In the genomic region with DNA sequence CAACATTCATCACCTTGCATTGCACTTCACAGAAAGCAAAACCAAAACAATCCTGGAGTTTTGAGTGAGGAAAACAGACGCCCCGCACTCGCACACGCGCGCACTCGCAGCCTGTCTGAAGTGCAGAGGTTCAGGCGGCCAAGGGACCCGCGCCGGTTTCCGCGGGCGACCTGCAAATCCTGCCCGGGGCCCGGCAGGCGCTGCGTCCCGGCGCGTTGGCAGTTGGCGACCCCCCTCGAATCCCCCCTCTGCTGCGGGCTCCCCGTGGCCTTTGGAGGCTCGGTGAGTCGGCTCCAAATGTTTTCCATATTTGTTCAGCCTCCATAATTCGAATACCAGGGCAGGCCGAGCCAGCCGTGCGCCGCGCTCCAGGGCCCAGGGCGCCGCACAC, we compare ENCODE assay signal across 8 cellular contexts. TPM values are rescaled to one million over a fixed set of nuclear protein-coding genes. Genes with fewer than 3 reads are reported as not detected.
A peak's percentile ranks its signal among the peaks of the same experiment; 100 is the strongest.
DNase-seq lines count a peak whose midpoint lies in the region; ATAC-seq and TF ChIP-seq lines count a peak whose summit lies in the region.

A gene with protein sequence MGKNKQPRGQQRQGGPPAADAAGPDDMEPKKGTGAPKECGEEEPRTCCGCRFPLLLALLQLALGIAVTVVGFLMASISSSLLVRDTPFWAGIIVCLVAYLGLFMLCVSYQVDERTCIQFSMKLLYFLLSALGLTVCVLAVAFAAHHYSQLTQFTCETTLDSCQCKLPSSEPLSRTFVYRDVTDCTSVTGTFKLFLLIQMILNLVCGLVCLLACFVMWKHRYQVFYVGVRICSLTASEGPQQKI (plus strand): TSS at position 324 of the 391 bp plus-strand sequence. CDS start 100 bp downstream, outside the sequence.

- peak; percentile 69 for DNase-seq in ELR (ENCODE audit: low read depth)
- DNase-seq in HCEC 1CT = peak; percentile 37
- DNase-seq in SJSA1 (ENCODE audit: low read depth in 1 of 2, low spot score in 2 of 2) = peak; percentile 78
- DNase-seq in thoracic aorta (ENCODE audit: low spot score) = peak; percentile 15
- no peak for DNase-seq in A172 (ENCODE audit: low spot score)
- no peak for DNase-seq in GM13977 (ENCODE audit: low spot score)

- H3K4me1 ChIP-seq in SJSA1 (replicated peaks) = peaks cover 55% of the 10 kb centered on the region
- H3K4me1 ChIP-seq in esophagus (ENCODE audit: control insufficient read depth in 2 of 2, insufficient read depth in 2 of 2, low read length in 1 of 2) = peaks cover 0 to 5% of the 10 kb centered on the region in 2 donors
- H3K4me1 ChIP-seq in mesodermal cell (ENCODE audit: control insufficient read depth, insufficient read depth, low read length, poor library complexity, severe bottlenecking) = peaks cover 3% of the 10 kb centered on the region
- H3K4me1 ChIP-seq in thoracic aorta (ENCODE audit: control insufficient read depth in 1 of 2, low read depth in 2 of 2) = peaks cover 18 to 36% of the 10 kb centered on the region in 2 donors

- in situ Hi-C loops in GM13977 (cut with MboI; ENCODE audit: low pct_unique_long_range_greater_than_20kb, low sequenced_read_pairs, unreplicated experiment) = no loop called here

- H3K27ac ChIP-seq in SJSA1 (peak within 1 kb of the TSS; percentile 78), esophagus (ENCODE audit: low read depth in 2 of 2, low read length in 1 of 2) (peak within 1 kb of the TSS; percentile 72 to 77), mesodermal cell (ENCODE audit: low read depth, low read length, severe bottlenecking) (no peak within 1 kb of the TSS), thoracic aorta (peak within 1 kb of the TSS; percentile 91 to 94)

- H3K9me3 ChIP-seq in SJSA1 (replicated peaks) (no peaks in the 10 kb centered on the region), esophagus (ENCODE audit: control insufficient read depth in 2 of 2, insufficient read depth in 1 of 2, low read depth in 1 of 2, low read length in 1 of 2) (peaks cover 0 to under 1% of the 10 kb centered on the region in 2 donors), mesodermal cell (ENCODE audit: control insufficient read depth, low read length) (no peaks in the 10 kb centered on the region), thoracic aorta (no peaks in the 10 kb centered on the region)

- H3K4me3 ChIP-seq in SJSA1 (peak within 1 kb of the TSS; percentile 51), esophagus (ENCODE audit: low read depth in 1 of 2, low read length in 2 of 2) (peak within 1 kb of the TSS; percentile 63 to 69), mesodermal cell (ENCODE audit: extremely low read depth, insufficient read depth, low read length, poor library complexity, severe bottlenecking) (peak within 1 kb of the TSS; percentile 40), thoracic aorta (peak within 1 kb of the TSS; percentile 88)

- no peak for TF ChIP-seq CTCF in thoracic aorta (IDR thresholded peaks at IDR 0.05)
- TF ChIP-seq CTCF in GM13977 (IDR thresholded peaks at IDR 0.05; ENCODE audit: extremely low read depth, insufficient read depth, missing control alignments) = no peak

- H3K36me3 ChIP-seq in SJSA1 (no peaks in the 10 kb centered on the region), esophagus (ENCODE audit: control insufficient read depth in 2 of 2, insufficient read depth in 2 of 2, low read length in 1 of 2) (no peaks in the 10 kb centered on the region), mesodermal cell (ENCODE audit: control insufficient read depth, insufficient read depth, low read length) (no peaks in the 10 kb centered on the region), thoracic aorta (no peaks in the 10 kb centered on the region)

- 1 to 2% methylated on average over 35 of the region's 35 CpGs for WGBS in esophagus, 2 donors
- WGBS in mesodermal cell (ENCODE audit: insufficient coverage in 2 of 2), 2 experiments = 2 to 3% methylated on average over 23 to 25 of the region's 35 CpGs

- H3K27me3 ChIP-seq in SJSA1 (replicated peaks) (no peaks in the 10 kb centered on the region), esophagus (ENCODE audit: control insufficient read depth in 1 of 2, insufficient read depth in 2 of 2, low read length in 2 of 2) (no peaks in the 10 kb centered on the region), thoracic aorta (replicated peaks; ENCODE audit: insufficient read depth) (no peaks in the 10 kb centered on the region)

- ATAC-seq in thoracic aorta (ENCODE audit: insufficient number of reproducible peaks, low FRiP score, low read depth) = peak; percentile 84

RNA-seq across cellular contexts. Expression of the gene that starts here (rescaled TPM):
- total RNA-seq in SJSA1 (2014; rRNA removed; shearing (Covaris generic)) = 35.6 and 37.1 TPM in 2 replicates
- 1 to 10 TPM in 1 of 2 donors, under 1 TPM in 1; 0.69 to 2.1 TPM for polyA plus RNA-seq in esophagus
- polyA plus RNA-seq in mesodermal cell (2013, experiment 1 of 2) = 3.0 TPM
- polyA plus RNA-seq in mesodermal cell (2013, experiment 2 of 2) = 4.6 TPM
- 10 to 100 TPM; 36.7 to 50.9 TPM for total RNA-seq in thoracic aorta
- 0.93 and 1.3 TPM in 2 replicates for total RNA-seq in A172 (2014; rRNA removed; shearing (Covaris generic))

Comparison
In these comparisons a context has a peak if more than half of its experiments do, and no peak if none do; other contexts are left out.
1. RNA of the gene that starts here (total RNA-seq): 36.7 to 50.9 TPM in thoracic aorta and 35.6 to 37.1 TPM in SJSA1; 0.93 to 1.3 TPM in A172; every median in the first group is over 10 times any median in the second.
2. DNase-seq: peak in ELR (single experiment), HCEC 1CT (single experiment), SJSA1 (2 of 2) and thoracic aorta (single experiment); none in A172 (single experiment) and GM13977 (single experiment).
3. Peak in every context shown above with its lines, with median percentiles within 50 percentile points of each other: H3K4me3 ChIP-seq.